ENCODE assay signal across 10 cellular contexts in the genomic region with DNA sequence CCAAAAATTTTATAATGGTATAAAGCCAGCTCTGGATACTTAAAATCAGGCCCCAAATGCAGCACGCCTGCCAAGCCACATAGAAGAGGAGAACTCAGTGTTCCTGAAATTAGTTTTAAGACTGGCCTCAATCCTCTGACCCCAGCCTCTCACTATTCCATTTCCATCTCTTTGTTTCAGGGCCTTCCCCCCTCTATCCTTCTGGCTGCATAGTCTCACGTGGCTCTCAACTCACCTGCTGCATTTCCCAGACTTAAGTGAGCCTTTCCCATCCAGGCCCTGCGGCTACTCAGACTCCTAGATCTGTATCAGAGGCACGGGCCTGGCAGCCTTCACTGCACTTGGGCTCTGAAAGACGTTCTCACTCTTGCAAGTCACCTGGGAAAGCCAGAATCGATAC. TPM values are rescaled to one million over a fixed set of nuclear protein-coding genes. Genes with fewer than 3 reads are reported as not detected.
DNase-seq lines count a peak whose midpoint lies in the region; ATAC-seq and TF ChIP-seq lines count a peak whose summit lies in the region.
"Had no signal": no experiment of that assay in that cellular context is flagged by ENCODE, and none has a peak within 500 bp of the region (broad histone marks: within the 10 kb centered on the region; RNA-seq: fewer than 3 reads in every experiment).

No MANE protein-coding gene starts in this region.

- no peak overlapping the region for H3K56ac ChIP-seq in IMR-90 (ENCODE audit: extremely low read depth, insufficient read depth, low read length)

- H3K4me2 ChIP-seq in IMR-90 (ENCODE audit: low read depth, low read length): no peak overlapping the region
- no peak overlapping the region for H3K4me2 ChIP-seq in neural progenitor cell

- H2BK120ac ChIP-seq in IMR-90 (ENCODE audit: low read depth, low read length): no peak overlapping the region

- no peak for DNase-seq in IMR-90
- no peak for DNase-seq in central memory CD8-positive, alpha-beta T cell (ENCODE audit: low spot score in 2 of 2)
- DNase-seq in neural progenitor cell (ENCODE audit: low spot score): no peak
- no peak for DNase-seq in GF-D8 (lab: John Stamatoyannopoulos, UW)
- DNase-seq in osteocyte (ENCODE audit: extremely low spot score, unreplicated experiment): no peak
- DNase-seq in cerebellum (ENCODE audit: low spot score): no peak
- DNase-seq: anterior cingulate cortex, NCI-H187 treated with DMSO at 0.1 percent for 48 hours had no signal

- no peak overlapping the region for H4K91ac ChIP-seq in IMR-90 (ENCODE audit: insufficient read depth, low read depth, low read length)

- ATAC-seq in IMR-90 (ENCODE audit: low read depth) (no peak), GM18517 (IDR thresholded peaks at IDR 0.05; ENCODE audit: unreplicated experiment) (no peak)
- no peak for ATAC-seq in central memory CD8-positive, alpha-beta T cell (replicated peaks; ENCODE audit: extremely low read depth, poor library complexity, severe bottlenecking)

- H2AFZ ChIP-seq in IMR-90 (replicated peaks; ENCODE audit: low read length, poor library complexity) (peak overlapping the region; percentile 47), neural progenitor cell (replicated peaks) (peak overlapping the region; percentile 61)

- H3K23ac ChIP-seq in IMR-90 (ENCODE audit: low read depth, low read length): no peak overlapping the region

- H3K9me3 Mint-ChIP-seq in central memory CD8-positive, alpha-beta T cell: no peaks in the 10 kb centered on the region
- H3K9me3 Mint-ChIP-seq in neural progenitor cell (no peaks in the 10 kb centered on the region), osteocyte (ENCODE audit: unreplicated experiment) (no peaks in the 10 kb centered on the region)

- H2BK20ac ChIP-seq in IMR-90 (ENCODE audit: low read depth, low read length): no peak overlapping the region

- H3K79me2 ChIP-seq in neural progenitor cell (ENCODE audit: low read depth): no peaks in the 10 kb centered on the region

- H3K4me1 ChIP-seq in IMR-90 (ENCODE audit: control insufficient read depth, insufficient read depth, low read length) (no peaks in the 10 kb centered on the region), neural progenitor cell (peaks cover 27% of the 10 kb centered on the region)

- TF ChIP-seq RAD21 in IMR-90 (IDR thresholded peaks at IDR 0.05; ENCODE audit: low read length): no peak

- peaks cover 21% of the 10 kb centered on the region for H3F3A ChIP-seq in neural progenitor cell (ENCODE audit: low read depth)

- H3K36me3 ChIP-seq in IMR-90 (ENCODE audit: control insufficient read depth, insufficient read depth, low read length) (no peaks in the 10 kb centered on the region), neural progenitor cell (no peaks in the 10 kb centered on the region)

- peaks cover 10% of the 10 kb centered on the region for H3K27me3 Mint-ChIP-seq in central memory CD8-positive, alpha-beta T cell
- H3K27me3 Mint-ChIP-seq in neural progenitor cell (ENCODE audit: insufficient read depth, low read depth): peaks cover 4% of the 10 kb centered on the region
- no peaks in the 10 kb centered on the region for H3K27me3 Mint-ChIP-seq in osteocyte (ENCODE audit: unreplicated experiment)

- no peak for TF ChIP-seq CTCF in 22Rv1 (IDR thresholded peaks at IDR 0.05)
- TF ChIP-seq CTCF in IMR-90 (conservative IDR thresholded peaks at IDR 0.05; ENCODE audit: low read depth, low read length): no peak
- TF ChIP-seq CTCF in neural progenitor cell (IDR thresholded peaks at IDR 0.05): no peak
- no peak for TF ChIP-seq CTCF in osteocyte (IDR thresholded peaks at IDR 0.05)

- 58% methylated on average over 3 of the region's 6 CpGs; no CpG with 5 or more reads in 1 of the 2 experiments for WGBS in IMR-90 (ENCODE audit: extremely low coverage in 2 of 2, insufficient read length in 1 of 2), 2 experiments

- CTCF ChIA-PET in IMR-90 (lab: Yijun Ruan, JAX): no interaction called here

- H3K27ac Mint-ChIP-seq in central memory CD8-positive, alpha-beta T cell (ENCODE audit: low read depth): peak overlapping the region; percentile 99
- H3K27ac Mint-ChIP-seq in neural progenitor cell (no peak overlapping the region), osteocyte (ENCODE audit: unreplicated experiment) (no peak overlapping the region)

- TF ChIP-seq POLR2A in IMR-90 (IDR thresholded peaks at IDR 0.05; ENCODE audit: low read depth, low read length): no peak

- no peak overlapping the region for H2AK5ac ChIP-seq in IMR-90 (ENCODE audit: low read depth, low read length)

- H3K14ac ChIP-seq in IMR-90 (replicated peaks; ENCODE audit: low read depth, low read length): no peak overlapping the region

- in situ Hi-C loops in IMR-90 (cut with MboI; ENCODE audit: low sequenced_read_pairs): loop anchor here (10.0 kb wide), 1 partner anchor 250 kb away; no protein-coding TSS in a partner anchor

- H3K27me3 ChIP-seq in IMR-90 (ENCODE audit: control insufficient read depth, insufficient read depth, low read length) (no peaks in the 10 kb centered on the region), neural progenitor cell (no peaks in the 10 kb centered on the region)

- H3K9ac ChIP-seq in IMR-90 (ENCODE audit: low read depth, low read length) (no peak overlapping the region), neural progenitor cell (no peak overlapping the region)

- peaks cover 47% of the 10 kb centered on the region for H3K4me1 Mint-ChIP-seq in central memory CD8-positive, alpha-beta T cell
- H3K4me1 Mint-ChIP-seq in neural progenitor cell (peaks cover 27% of the 10 kb centered on the region), osteocyte (ENCODE audit: unreplicated experiment) (peaks cover 5% of the 10 kb centered on the region)

- no peak overlapping the region for H3K18ac ChIP-seq in IMR-90 (ENCODE audit: low read depth, low read length)

- peak overlapping the region; percentile 20 for H2AK9ac ChIP-seq in IMR-90 (replicated peaks; ENCODE audit: low read depth, low read length, poor library complexity)

- H3K36me3 Mint-ChIP-seq in central memory CD8-positive, alpha-beta T cell (ENCODE audit: insufficient read depth): peaks cover 19% of the 10 kb centered on the region
- H3K36me3 Mint-ChIP-seq in neural progenitor cell: no peaks in the 10 kb centered on the region
- H3K36me3 Mint-ChIP-seq in osteocyte (ENCODE audit: unreplicated experiment): no peaks in the 10 kb centered on the region

- H3K27ac ChIP-seq in 22Rv1 (peak overlapping the region; percentile 77), IMR-90 (ENCODE audit: insufficient read depth, low read length) (no peak overlapping the region), neural progenitor cell (no peak overlapping the region)

- H4K5ac ChIP-seq in IMR-90 (ENCODE audit: low read depth, low read length): no peak overlapping the region

- no peaks in the 10 kb centered on the region for H3K9me1 ChIP-seq in IMR-90 (ENCODE audit: insufficient read depth, low read length)

- intact Hi-C loops in IMR-90 (cut with micrococcal nuclease): no loop called here

- POLR2A ChIA-PET in IMR-90 (lab: Charles Lee; ENCODE audit: unreplicated experiment): no interaction called here

- no peak overlapping the region for H3K4me3 Mint-ChIP-seq in central memory CD8-positive, alpha-beta T cell
- no peak overlapping the region for H3K4me3 Mint-ChIP-seq in neural progenitor cell
- H3K4me3 Mint-ChIP-seq in osteocyte (ENCODE audit: unreplicated experiment): no peak overlapping the region

- no peak overlapping the region for H2BK5ac ChIP-seq in IMR-90 (ENCODE audit: low read depth, low read length, poor library complexity, severe bottlenecking)

- H2BK15ac ChIP-seq in IMR-90 (ENCODE audit: low read depth, low read length): no peak overlapping the region

- dilution Hi-C loops in IMR-90 (cut with HindIII; ENCODE audit: low sequenced_read_pairs, unreplicated experiment): no loop called here

- H3K4me3 ChIP-seq in IMR-90 (ENCODE audit: insufficient read depth, low read depth, low read length) (no peak overlapping the region), neural progenitor cell (no peak overlapping the region)

- no TSS peak for BruUV-seq in IMR-90 (replicated peaks; lab: Mats Ljungman, UMichigan)

- no peak overlapping the region for H3K4ac ChIP-seq in IMR-90 (ENCODE audit: low read depth, low read length)

- H3K79me1 ChIP-seq in IMR-90 (ENCODE audit: low read depth in 1 of 2, low read length in 2 of 2): no peaks in the 10 kb centered on the region; a peak in 1 of 4 replicates

- H4K20me1 ChIP-seq in IMR-90 (ENCODE audit: insufficient read depth, low read length) (no peaks in the 10 kb centered on the region), neural progenitor cell (ENCODE audit: low read depth) (no peaks in the 10 kb centered on the region)

- H3K9me3 ChIP-seq in IMR-90 (ENCODE audit: control insufficient read depth, insufficient read depth, low read length): no peaks in the 10 kb centered on the region
- H3K9me3 ChIP-seq in neural progenitor cell (ENCODE audit: low read depth): no peaks in the 10 kb centered on the region

- no peak overlapping the region for H4K8ac ChIP-seq in IMR-90 (ENCODE audit: low read depth in 2 of 2, low read length in 2 of 2)

TF ChIP-seq in IMR-90, 13 proteins besides CTCF, POLR2A, EP300 and RAD21:
- TF ChIP-seq FOS (IDR thresholded peaks at IDR 0.05; ENCODE audit: low read depth, low read length) (no peak), NFE2L2 (IDR thresholded peaks at IDR 0.05; ENCODE audit: low read depth, low read length) (no peak), MAFK (IDR thresholded peaks at IDR 0.05; ENCODE audit: low read depth, low read length) (no peak), MXI1 (IDR thresholded peaks at IDR 0.05; ENCODE audit: borderline replicate concordance, low read depth, low read length) (no peak), CEBPB (IDR thresholded peaks at IDR 0.05; ENCODE audit: low read depth, low read length) (no peak), SMC3 (IDR thresholded peaks at IDR 0.05; ENCODE audit: low read depth, low read length) (no peak), RCOR1 (IDR thresholded peaks at IDR 0.05; ENCODE audit: insufficient replicate concordance, low read length) (no peak)
- TF ChIP-seq, protein P1, sequence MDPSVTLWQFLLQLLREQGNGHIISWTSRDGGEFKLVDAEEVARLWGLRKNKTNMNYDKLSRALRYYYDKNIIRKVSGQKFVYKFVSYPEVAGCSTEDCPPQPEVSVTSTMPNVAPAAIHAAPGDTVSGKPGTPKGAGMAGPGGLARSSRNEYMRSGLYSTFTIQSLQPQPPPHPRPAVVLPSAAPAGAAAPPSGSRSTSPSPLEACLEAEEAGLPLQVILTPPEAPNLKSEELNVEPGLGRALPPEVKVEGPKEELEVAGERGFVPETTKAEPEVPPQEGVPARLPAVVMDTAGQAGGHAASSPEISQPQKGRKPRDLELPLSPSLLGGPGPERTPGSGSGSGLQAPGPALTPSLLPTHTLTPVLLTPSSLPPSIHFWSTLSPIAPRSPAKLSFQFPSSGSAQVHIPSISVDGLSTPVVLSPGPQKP (IDR thresholded peaks at IDR 0.05; ENCODE audit: borderline replicate concordance, low read depth, low read length): no peak

RNA-seq across cellular contexts. Expression of gene CBR4, which starts 5.2 kb away (rescaled TPM):
- 4.5 and 9.2 TPM in 2 replicates for total RNA-seq in IMR-90 (2012; rRNA removed)
- 2.1 and 2.7 TPM in 2 replicates for polyA plus RNA-seq in IMR-90 (2012; rRNA removed)
- 0.31 and 0.39 TPM in 2 replicates for polyA plus RNA-seq in IMR-90 (2012; cell fraction: cytosol; rRNA removed)
- polyA plus RNA-seq in IMR-90 (2012; cell fraction: nucleus; rRNA removed; ENCODE audit: low replicate concordance): 0.52 and 5.9 TPM in 2 replicates
- total RNA-seq in neural progenitor cell (ENCODE audit: low replicate concordance): 55.5 and 66.4 TPM in 2 replicates
- 20.8 and 22.6 TPM in 2 replicates for total RNA-seq in osteocyte
- 45.8 TPM for total RNA-seq in cerebellum
